Comparison of ENCODE assay signal across 8 cellular contexts in the genomic region with DNA sequence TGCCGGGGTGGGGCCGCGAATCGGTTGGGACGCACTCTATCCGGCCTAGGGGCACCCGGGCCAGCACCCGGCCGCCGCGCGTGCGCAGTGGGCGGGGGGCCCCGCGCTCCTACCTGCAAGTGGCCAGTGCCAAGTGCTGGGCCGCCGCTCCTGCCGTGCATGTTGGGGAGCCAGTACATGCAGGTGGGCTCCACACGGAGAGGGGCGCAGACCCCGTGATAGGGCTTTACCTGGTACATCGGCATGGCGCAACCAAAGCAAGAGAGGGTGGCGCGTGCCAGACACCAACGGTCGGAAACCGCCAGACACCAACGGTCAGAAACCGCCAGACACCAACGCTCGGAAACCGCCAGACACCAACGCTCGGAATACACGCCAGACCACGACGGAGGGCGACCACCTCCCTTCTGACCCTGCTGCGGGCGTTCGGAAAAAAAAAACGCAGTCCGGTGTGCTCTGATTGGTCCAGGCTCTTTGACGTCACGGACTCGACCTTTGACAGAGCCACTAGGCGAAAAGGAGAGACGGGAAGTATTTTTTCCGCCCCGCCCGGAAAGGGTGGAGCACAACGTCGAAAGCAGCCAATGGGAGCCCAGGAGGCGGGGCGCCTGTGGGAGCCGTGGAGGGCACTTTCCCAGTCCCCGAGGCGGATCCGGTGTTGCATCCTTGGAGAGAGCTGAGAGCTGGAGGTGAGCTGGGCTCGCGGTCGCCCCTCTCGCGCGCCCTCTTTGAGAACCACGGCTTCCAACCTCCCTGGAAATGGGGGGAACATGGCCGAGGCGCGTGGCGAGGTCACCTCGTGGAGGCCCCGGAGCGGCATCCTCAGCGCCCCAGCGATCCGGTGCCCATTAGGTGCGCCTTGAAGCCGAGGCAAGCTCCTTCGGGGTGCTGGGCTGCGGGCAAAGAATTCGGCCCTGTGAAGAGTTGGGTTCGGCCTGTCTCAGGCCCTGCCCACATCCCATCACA. TPM values are rescaled to one million over a fixed set of nuclear protein-coding genes. Genes with fewer than 3 reads are reported as not detected.
DNase-seq lines count a peak whose midpoint lies in the region; ATAC-seq, FAIRE-seq and TF ChIP-seq lines count a peak whose summit lies in the region.
"Not testable (repeated sequence)": the region's sequence is repeated elsewhere in the genome, so short reads cannot be mapped to it uniquely, and the experiment has no call there.

No MANE protein-coding gene starts in this region.

- H3K23me2 ChIP-seq in H1 (ENCODE audit: low read depth, low read length) = not testable (repeated sequence)

- TF ChIP-seq POLR2A in H1 (IDR thresholded peaks at IDR 0.05; ENCODE audit: control extremely low read depth in 1 of 2, low read depth in 2 of 2, low read length in 2 of 2) = peak; percentile 57 to 74; a peak in 2 of 3 replicates

- not testable (repeated sequence) for H3K79me1 ChIP-seq in H1 (ENCODE audit: low read depth, low read length); mesenchymal stem cell (replicated peaks; ENCODE audit: low read length, poor library complexity, severe bottlenecking)

- H3K36me3 Mint-ChIP-seq in CD14-positive monocyte = not testable (repeated sequence)

- TSS peak; percentile 90 for BruUV-seq in OCI-LY7 (replicated peaks; lab: Mats Ljungman, UMichigan)

- peak overlapping the region; percentile 45 for H3K4me3 ChIP-seq in Jurkat, Clone E6-1 (ENCODE audit: low read length)
- peak overlapping the region; percentile 72 for H3K4me3 ChIP-seq in OCI-LY7 (ENCODE audit: low read depth, low read length, poor library complexity, severe bottlenecking)
- H3K4me3 ChIP-seq in H1 (ENCODE audit: extremely low read depth in 1 of 4, insufficient read depth in 2 of 4, low read depth in 3 of 4, low read length in 4 of 4) = peak overlapping the region; percentile 40 to 72 (median 54)
- H3K4me3 ChIP-seq in mesenchymal stem cell (ENCODE audit: insufficient read depth in 1 of 2, low read depth in 1 of 2, low read length in 2 of 2) = peak overlapping the region; percentile 64 to 73

- H3K9ac ChIP-seq in H1 (replicated peaks in 1 of 4; ENCODE audit: extremely low read depth in 1 of 4, low read depth in 3 of 4, low read length in 3 of 4) (peak overlapping the region in 3 of 4 experiments; percentile 35 to 74 (median 64); a peak in 5 of 7 replicates), mesenchymal stem cell (ENCODE audit: low read length) (peak overlapping the region; percentile 84)

- not testable (repeated sequence) for H3K4me1 Mint-ChIP-seq in CD14-positive monocyte

- not testable (repeated sequence) for H3K56ac ChIP-seq in H1 (replicated peaks; ENCODE audit: insufficient read length, low read depth, low read length)

- H3K27ac ChIP-seq in OCI-LY7 (ENCODE audit: low read depth, low read length, poor library complexity, severe bottlenecking) = peak overlapping the region; percentile 57
- not testable (repeated sequence) for H3K27ac ChIP-seq in H1 (ENCODE audit: low read depth, low read length)
- H3K27ac ChIP-seq in mesenchymal stem cell (ENCODE audit: low read length, poor library complexity, severe bottlenecking) = peak overlapping the region; percentile 71

- not testable (repeated sequence) for H3K79me2 ChIP-seq in OCI-LY7 (ENCODE audit: insufficient read depth, low read depth, low read length); H1 (ENCODE audit: control insufficient read depth in 1 of 2, insufficient read depth in 2 of 2, low read length in 2 of 2)

- not testable (repeated sequence) for H3K27me3 Mint-ChIP-seq in CD14-positive monocyte (ENCODE audit: low read depth in 3 of 3)

- H2BK120ac ChIP-seq in H1 (replicated peaks; ENCODE audit: low read depth, low read length); mesenchymal stem cell (ENCODE audit: low read depth, low read length): not testable (repeated sequence)

- not testable (repeated sequence) for H3K27me3 ChIP-seq in H1 (replicated peaks in 1 of 4; ENCODE audit: control insufficient read depth in 3 of 4, extremely low read depth in 1 of 4, insufficient read depth in 3 of 4, low read length in 3 of 4); mesenchymal stem cell (ENCODE audit: control insufficient read depth in 1 of 2, insufficient read depth in 1 of 2, low read length in 2 of 2)

- peak; percentile 80 for DNase-seq in CD14-positive monocyte (ENCODE audit: low spot score)
- peak; percentile 79 for DNase-seq in Jurkat, Clone E6-1 (ENCODE audit: low read depth, low spot score)
- DNase-seq in OCI-LY7 (ENCODE audit: low spot score) = peak; percentile 71
- DNase-seq in activated CD8-positive, alpha-beta memory T cell treated with anti-CD3 and anti-CD28 coated beads, Interleukin-2, amount 50 U/mL, for 4 hours = peak; percentile 74
- DNase-seq in H1 (ENCODE audit: low read depth in 1 of 2, low spot score in 2 of 2) = peak; percentile 21 to 90
- peak; percentile 86 for DNase-seq in mesenchymal stem cell
- DNase-seq in stimulated activated CD4-positive, alpha-beta T cell treated with anti-CD3 and anti-CD28 coated beads, Interleukin-4, amount 100 ng/mL, for 4 hours = peak; percentile 70 to 79

- H4K20me1 ChIP-seq in OCI-LY7 (ENCODE audit: insufficient read depth, low read length); H1 (replicated peaks in 1 of 2; ENCODE audit: control insufficient read depth in 1 of 2, insufficient read depth in 2 of 2, low read length in 2 of 2): not testable (repeated sequence)

- not testable (repeated sequence) for TF ChIP-seq RAD21 in H1 (IDR thresholded peaks at IDR 0.05 in 1 of 2, conservative IDR thresholded peaks at IDR 0.05 in 1 of 2; ENCODE audit: low read depth in 2 of 2, low read length in 2 of 2)

- H2BK5ac ChIP-seq in H1 (ENCODE audit: low read depth, low read length); mesenchymal stem cell (ENCODE audit: low read depth, low read length, poor library complexity, severe bottlenecking): not testable (repeated sequence)

- H4K91ac ChIP-seq in H1 (replicated peaks; ENCODE audit: insufficient read length, low read length); mesenchymal stem cell (ENCODE audit: low read length): not testable (repeated sequence)

- not testable (repeated sequence) for H4K8ac ChIP-seq in H1 (ENCODE audit: extremely low read depth, insufficient read depth, low read length)
- peak overlapping the region; percentile 60 for H4K8ac ChIP-seq in mesenchymal stem cell (ENCODE audit: low read length)

- WGBS in H1 (ENCODE audit: extremely low coverage in 1 of 2, insufficient coverage in 1 of 2, insufficient read length in 1 of 2, insufficient replicate concordance in 2 of 2, low coverage in 1 of 2, low lambda C conversion rate in 2 of 2, missing lambda C conversion rate in 1 of 2), 2 experiments = 0% methylated on average over 53 of the region's 84 CpGs; no CpG with 5 or more reads in 1 of the 2 experiments
- WGBS in mesenchymal stem cell = under 1% methylated on average over 30 of the region's 84 CpGs

- FAIRE-seq in H1 (lab: Jason Lieb, UNC) = not testable (repeated sequence)

- peak; percentile 70 for ATAC-seq in GM21528 (IDR thresholded peaks at IDR 0.05; ENCODE audit: low FRiP score, unreplicated experiment)

- H3K9me3 ChIP-seq in OCI-LY7 (ENCODE audit: low read length); H1 (ENCODE audit: insufficient read depth in 2 of 2, low read depth in 1 of 2, low read length in 1 of 2); mesenchymal stem cell (ENCODE audit: control insufficient read depth, low read length): not testable (repeated sequence)

- not testable (repeated sequence) for H3K14ac ChIP-seq in H1 (ENCODE audit: insufficient read length)
- peak overlapping the region in 1 of 2 experiments; percentile 55 for H3K14ac ChIP-seq in mesenchymal stem cell (ENCODE audit: low read length in 2 of 2)

- not testable (repeated sequence) for H2AK5ac ChIP-seq in H1 (ENCODE audit: low read depth, low read length); mesenchymal stem cell (ENCODE audit: low read length, severe bottlenecking)

- TF ChIP-seq EP300 in H1 (IDR thresholded peaks at IDR 0.05; ENCODE audit: borderline replicate concordance in 1 of 2, low read depth in 2 of 2, low read length in 2 of 2) = not testable (repeated sequence)

- intact Hi-C loops in CD14-positive monocyte (cut with micrococcal nuclease); OCI-LY7 (cut with micrococcal nuclease; ENCODE audit: unreplicated experiment): not testable (repeated sequence)

- not testable (repeated sequence) for H4K5ac ChIP-seq in H1 (ENCODE audit: insufficient read length, low read depth, low read length)

- H3K4me2 ChIP-seq in OCI-LY7 (ENCODE audit: low read length) (peak overlapping the region; percentile 46; the same call in 1 of the 2 replicates), H1 (ENCODE audit: insufficient read depth in 1 of 2, low read depth in 2 of 2, low read length in 2 of 2) (peak overlapping the region; percentile 29 to 46; a peak in 2 of 4 replicates), mesenchymal stem cell (ENCODE audit: low read length, poor library complexity, severe bottlenecking) (peak overlapping the region; percentile 22)

- H2AFZ ChIP-seq in OCI-LY7 (ENCODE audit: low read length); H1 (ENCODE audit: low read length); mesenchymal stem cell (ENCODE audit: low read depth, low read length): not testable (repeated sequence)

- not testable (repeated sequence) for H3K4me1 ChIP-seq in OCI-LY7 (ENCODE audit: insufficient read depth, low read length, poor library complexity, severe bottlenecking); H1 (replicated peaks in 1 of 4; ENCODE audit: control insufficient read depth in 3 of 4, insufficient read depth in 4 of 4, low read length in 3 of 4); mesenchymal stem cell (ENCODE audit: control insufficient read depth, insufficient read depth, low read depth, low read length)

- not testable (repeated sequence) for H3K36me3 ChIP-seq in OCI-LY7 (ENCODE audit: insufficient read depth, low read length); H1 (ENCODE audit: control insufficient read depth in 2 of 4, insufficient read depth in 4 of 4, low read length in 3 of 4); mesenchymal stem cell (ENCODE audit: control insufficient read depth in 1 of 2, insufficient read depth in 2 of 2, low read depth in 1 of 2, low read length in 2 of 2)

- not testable (repeated sequence) for H2BK15ac ChIP-seq in H1 (ENCODE audit: low read length); mesenchymal stem cell (ENCODE audit: low read depth, poor library complexity, severe bottlenecking)

- H3K4me3 Mint-ChIP-seq in CD14-positive monocyte = peak overlapping the region; percentile 77

- H3K27ac Mint-ChIP-seq in CD14-positive monocyte = peak overlapping the region; percentile 73 to 94 (median 83)

- not testable (repeated sequence) for TF ChIP-seq CTCF in CD14-positive monocyte (IDR thresholded peaks at IDR 0.05); OCI-LY7 (conservative IDR thresholded peaks at IDR 0.05; ENCODE audit: low read length); H1 (IDR thresholded peaks at IDR 0.05; ENCODE audit: control extremely low read depth in 1 of 3, insufficient read depth in 1 of 3, low read depth in 1 of 3, low read length in 3 of 3)

- POLR2A ChIA-PET in OCI-LY7 (lab: Charles Lee); H1 (lab: Charles Lee; ENCODE audit: partially characterized antibody): not testable (repeated sequence)

- CTCF ChIA-PET in OCI-LY7 (lab: Charles Lee; ENCODE audit: unreplicated experiment); H1 (lab: Charles Lee; ENCODE audit: partially characterized antibody): not testable (repeated sequence)

- H3K18ac ChIP-seq in H1 (ENCODE audit: extremely low read depth, low read length) = not testable (repeated sequence)
- H3K18ac ChIP-seq in mesenchymal stem cell (ENCODE audit: low read depth in 1 of 2, low read length in 2 of 2) = peak overlapping the region in 1 of 2 experiments; percentile 90

- H3K9me2 ChIP-seq in OCI-LY7 (ENCODE audit: insufficient read depth, low read length) = not testable (repeated sequence)

- H3K23ac ChIP-seq in H1 (ENCODE audit: insufficient read length); mesenchymal stem cell (ENCODE audit: low read length in 2 of 2): not testable (repeated sequence)

- not testable (repeated sequence) for H2BK20ac ChIP-seq in H1 (ENCODE audit: low read length)

- H3K4ac ChIP-seq in H1 (replicated peaks; ENCODE audit: insufficient read length, low read depth, low read length); mesenchymal stem cell (ENCODE audit: low read depth in 1 of 2, low read length in 2 of 2): not testable (repeated sequence)

- not testable (repeated sequence) for H2BK12ac ChIP-seq in H1 (ENCODE audit: low read depth, low read length); mesenchymal stem cell (ENCODE audit: low read length in 2 of 2)

- not testable (repeated sequence) for H3K9me3 Mint-ChIP-seq in CD14-positive monocyte

RNA-seq across cellular contexts. Expression of gene GTF2IRD2, which starts 39.0 kb away (rescaled TPM):
- polyA plus RNA-seq in CD14-positive monocyte = 10 to 100 TPM in 1 of 2 donors, 1 to 10 TPM in 1; 7.3 to 11.3 TPM
- polyA plus RNA-seq in Jurkat, Clone E6-1 (2012; ENCODE audit: insufficient read depth, insufficient read length) = not detected
- total RNA-seq in OCI-LY7 (2014; rRNA removed; shearing (Covaris generic)) = 4.2 and 8.3 TPM in 2 replicates
- 14.6 and 17.1 TPM in 2 replicates for total RNA-seq in OCI-LY7 (2022)
- total RNA-seq in H1 (2021; fragmentation: NEBNext Ultra II Directional; extraction: Animal tissue kit (Norgen Biotek cat#: 25700)) = 4.3 and 4.5 TPM in 2 replicates
- polyA plus RNA-seq in H1 (2011; rRNA removed) = 4.1 and 5.9 TPM in 2 replicates
- polyA plus RNA-seq in H1 (2011; cell fraction: cytosol; rRNA removed) = 4.9 TPM
- 2.4 TPM for polyA plus RNA-seq in H1 (2011; cell fraction: nucleus; rRNA removed)
- polyA plus RNA-seq in H1 (2012, experiment 1 of 2) = 3.9 to 8.2 TPM (median 5.7 TPM) in 4 replicates
- polyA plus RNA-seq in H1 (2012, experiment 2 of 2) = 3.6 TPM
- polyA plus RNA-seq in H1 (2013, experiment 1 of 2) = 4.1 TPM
- 4.4 TPM for polyA plus RNA-seq in H1 (2013, experiment 2 of 2)
- polyA minus RNA-seq in H1 (2011; rRNA and poly(A)+ RNA removed) = 2.8 and 3.2 TPM in 2 replicates
- polyA minus RNA-seq in H1 (2011; cell fraction: cytosol; rRNA and poly(A)+ RNA removed) = 1.4 TPM
- polyA minus RNA-seq in H1 (2011; cell fraction: nucleus; rRNA and poly(A)+ RNA removed) = 0.60 TPM
- 13.4 TPM for polyA plus RNA-seq in mesenchymal stem cell (2013, experiment 1 of 2)
- polyA plus RNA-seq in mesenchymal stem cell (2013, experiment 2 of 2) = 15.3 TPM
